Comparison of ENCODE assay signal across 9 cellular contexts in the genomic region with DNA sequence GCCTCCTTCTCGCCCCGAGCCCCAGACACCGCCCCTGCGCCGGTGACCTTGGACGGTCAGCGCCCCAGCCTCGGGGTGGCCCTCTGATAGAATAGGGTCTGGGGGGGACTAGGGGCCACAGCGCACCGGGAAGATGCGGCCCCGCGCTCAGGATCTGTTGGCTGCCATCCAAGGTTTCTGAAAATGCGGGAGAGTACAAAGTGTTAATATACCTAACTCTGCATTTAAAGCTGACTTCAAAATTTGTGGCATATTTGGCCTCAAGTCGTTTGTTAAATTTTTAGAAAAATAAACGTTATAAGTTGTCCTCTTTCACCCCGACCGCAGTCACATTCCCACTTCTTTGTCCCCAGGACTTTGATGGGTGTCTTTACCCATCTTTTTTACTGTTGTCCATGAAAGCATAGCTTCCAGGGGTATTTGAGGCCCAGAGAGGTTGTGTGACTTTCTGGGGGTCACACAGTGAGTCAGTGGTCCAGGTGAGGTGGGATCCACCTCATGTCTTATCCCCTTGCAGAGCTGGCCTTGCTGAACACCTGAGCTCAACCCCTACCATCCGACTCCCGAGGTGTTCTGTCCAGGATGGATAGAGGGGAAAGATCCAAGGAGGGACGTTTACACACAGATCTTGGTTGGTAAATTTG. TPM values are rescaled to one million over a fixed set of nuclear protein-coding genes. Genes with fewer than 3 reads are reported as not detected.
DNase-seq lines count a peak whose midpoint lies in the region; ATAC-seq, FAIRE-seq and TF ChIP-seq lines count a peak whose summit lies in the region.
"Had no signal": no experiment of that assay in that cellular context is flagged by ENCODE, and none has a peak within 500 bp of the region (broad histone marks: within the 10 kb centered on the region; RNA-seq: fewer than 3 reads in every experiment).

No MANE protein-coding gene starts in this region.

- H3K4me2 ChIP-seq in keratinocyte (ENCODE audit: control insufficient read depth, extremely low read depth, insufficient read depth, low read depth, low read length): peak overlapping the region; percentile 89

- DNase-seq in T-helper 1 cell: no peak
- DNase-seq in activated T-cell treated with anti-CD3 and anti-CD28 coated beads, Interleukin-2, amount 50 U/mL, for 72 hours: no peak
- no peak for DNase-seq in keratinocyte (ENCODE audit: low read depth, low spot score)
- no peak for DNase-seq in suprapubic skin (ENCODE audit: low spot score in 2 of 2)
- DNase-seq in pons (ENCODE audit: low spot score): no peak

- no peak for TF ChIP-seq EP300 in suprapubic skin (IDR thresholded peaks at IDR 0.05)

- TF ChIP-seq POLR2A in suprapubic skin (IDR thresholded peaks at IDR 0.05): no peak

- H3K27ac ChIP-seq in keratinocyte (ENCODE audit: control insufficient read depth, insufficient read depth, low read length) (no peak overlapping the region), suprapubic skin (peak overlapping the region; percentile 20)

- peak overlapping the region; percentile 36 for H2AFZ ChIP-seq in keratinocyte (ENCODE audit: control insufficient read depth, low read length)

- no peak overlapping the region for H3K9ac ChIP-seq in keratinocyte (ENCODE audit: control insufficient read depth, extremely low read depth, insufficient read depth, low read length)

- no peaks in the 10 kb centered on the region for H3K9me3 Mint-ChIP-seq in T-helper 1 cell treated with Interleukin-12 subunit alpha and Interleukin-12 subunit beta and Interleukin-4 antibody, amounts not matched to agents 30 μg/mL and 1 μg/mL, for 36 hours
- no peaks in the 10 kb centered on the region for H3K9me3 Mint-ChIP-seq in activated T-cell treated with anti-CD3 and anti-CD28 coated beads, Interleukin-2, amount 50 U/mL, for 72 hours

- H3K27ac Mint-ChIP-seq in T-helper 1 cell treated with Interleukin-12 subunit alpha and Interleukin-12 subunit beta and Interleukin-4 antibody, amounts not matched to agents 30 μg/mL and 1 μg/mL, for 36 hours: peak overlapping the region; percentile 97
- peak overlapping the region; percentile 81 for H3K27ac Mint-ChIP-seq in activated T-cell treated with anti-CD3 and anti-CD28 coated beads, Interleukin-2, amount 50 U/mL, for 72 hours

- H3K4me3 ChIP-seq in keratinocyte (ENCODE audit: control insufficient read depth in 2 of 3, extremely low read depth in 1 of 3, insufficient read depth in 2 of 3, low read depth in 1 of 3, low read length in 3 of 3) (peak overlapping the region; percentile 44 to 62 (median 58)), suprapubic skin (peak overlapping the region; percentile 59)

- H3K9me3 ChIP-seq in keratinocyte (ENCODE audit: control insufficient read depth, low read depth, low read length) (no peaks in the 10 kb centered on the region), suprapubic skin (no peaks in the 10 kb centered on the region)

- H3K4me1 Mint-ChIP-seq in T-helper 1 cell treated with Interleukin-12 subunit alpha and Interleukin-12 subunit beta and Interleukin-4 antibody, amounts not matched to agents 30 μg/mL and 1 μg/mL, for 36 hours (ENCODE audit: low read depth): peaks cover 29% of the 10 kb centered on the region
- H3K4me1 Mint-ChIP-seq in activated T-cell treated with anti-CD3 and anti-CD28 coated beads, Interleukin-2, amount 50 U/mL, for 72 hours (ENCODE audit: low read depth): peaks cover 31% of the 10 kb centered on the region

- H3K4me1 ChIP-seq in keratinocyte (ENCODE audit: control insufficient read depth, extremely low read depth, insufficient read depth, low read length) (peaks cover 2% of the 10 kb centered on the region), suprapubic skin (peaks cover 19% of the 10 kb centered on the region)

- 23% methylated on average over 17 of the region's 21 CpGs for WGBS in suprapubic skin

- no peaks in the 10 kb centered on the region for H3K36me3 Mint-ChIP-seq in T-helper 1 cell treated with Interleukin-12 subunit alpha and Interleukin-12 subunit beta and Interleukin-4 antibody, amounts not matched to agents 30 μg/mL and 1 μg/mL, for 36 hours (ENCODE audit: low read depth)
- peaks cover 0 to 2% of the 10 kb centered on the region in 2 donors for H3K36me3 Mint-ChIP-seq in activated T-cell treated with anti-CD3 and anti-CD28 coated beads, Interleukin-2, amount 50 U/mL, for 72 hours (ENCODE audit: insufficient read depth in 2 of 2)

- FAIRE-seq in keratinocyte (lab: Jason Lieb, UNC): no peak
- FAIRE-seq: islet of Langerhans had no signal

- H4K20me1 ChIP-seq in keratinocyte (ENCODE audit: control insufficient read depth, extremely low read depth, insufficient read depth, low read length): no peaks in the 10 kb centered on the region

- H3K36me3 ChIP-seq in keratinocyte (ENCODE audit: control insufficient read depth in 2 of 2, extremely low read depth in 1 of 2, insufficient read depth in 2 of 2, low read length in 2 of 2) (no peaks in the 10 kb centered on the region), suprapubic skin (no peaks in the 10 kb centered on the region)

- H3K79me2 ChIP-seq in keratinocyte (ENCODE audit: control insufficient read depth, insufficient read depth, low read length): no peaks in the 10 kb centered on the region

- no peaks in the 10 kb centered on the region for H3K27me3 Mint-ChIP-seq in T-helper 1 cell treated with Interleukin-12 subunit alpha and Interleukin-12 subunit beta and Interleukin-4 antibody, amounts not matched to agents 30 μg/mL and 1 μg/mL, for 36 hours (ENCODE audit: low read depth)
- no peaks in the 10 kb centered on the region for H3K27me3 Mint-ChIP-seq in activated T-cell treated with anti-CD3 and anti-CD28 coated beads, Interleukin-2, amount 50 U/mL, for 72 hours (ENCODE audit: low read depth)

- dilution Hi-C loops in keratinocyte (cut with MboI; ENCODE audit: extremely low pct_ligation_motif_present, low sequenced_read_pairs): no loop called here

- no peak for TF ChIP-seq CTCF in keratinocyte (optimal IDR thresholded peaks at IDR 0.05 in 1 of 3, IDR thresholded peaks at IDR 0.05 in 1 of 3, conservative IDR thresholded peaks at IDR 0.05 in 1 of 3; ENCODE audit: extremely low read depth in 1 of 3, insufficient read depth in 2 of 3, low read length in 3 of 3)
- no peak for TF ChIP-seq CTCF in suprapubic skin (IDR thresholded peaks at IDR 0.05)

- no peaks in the 10 kb centered on the region for H3K9me1 ChIP-seq in keratinocyte (ENCODE audit: control insufficient read depth, extremely low read depth, insufficient read depth, low read length)

- H3K4me3 Mint-ChIP-seq in T-helper 1 cell treated with Interleukin-12 subunit alpha and Interleukin-12 subunit beta and Interleukin-4 antibody, amounts not matched to agents 30 μg/mL and 1 μg/mL, for 36 hours: peak overlapping the region; percentile 78
- H3K4me3 Mint-ChIP-seq in activated T-cell treated with anti-CD3 and anti-CD28 coated beads, Interleukin-2, amount 50 U/mL, for 72 hours: peak overlapping the region; percentile 83 to 91

- no peak for ATAC-seq in activated T-cell treated with anti-CD3 and anti-CD28 coated beads, Interleukin-2, amount 50 U/mL, for 72 hours (replicated peaks in 1 of 2)
- ATAC-seq in HG03342 (IDR thresholded peaks at IDR 0.05; ENCODE audit: unreplicated experiment) (no peak), HG02610 (IDR thresholded peaks at IDR 0.05; ENCODE audit: unreplicated experiment) (no peak)

- H3K27me3 ChIP-seq in keratinocyte (ENCODE audit: control insufficient read depth, extremely low read depth, insufficient read depth, low read length): peaks cover 3% of the 10 kb centered on the region
- H3K27me3 ChIP-seq in suprapubic skin: no peaks in the 10 kb centered on the region

RNA-seq across cellular contexts. Expression of a gene that starts 0.8 kb away (rescaled TPM):
- 10 to 100 TPM in 1 of 2 donors, 1 to 10 TPM in 1; 8.7 to 11.0 TPM for total RNA-seq in activated T-cell treated with anti-CD3 and anti-CD28 coated beads, Interleukin-2, amount 50 U/mL, for 72 hours
- 0.16 to 0.36 TPM (median 0.20 TPM) in 3 replicates for polyA plus RNA-seq in keratinocyte
- 0.31 TPM for polyA plus RNA-seq in keratinocyte (2011; ENCODE audit: low read depth)
- 0.19 and 0.55 TPM in 2 replicates for polyA plus RNA-seq in keratinocyte (2011; cell fraction: cytosol; rRNA removed)
- polyA plus RNA-seq in keratinocyte (2011; cell fraction: nucleus; rRNA removed): 0.25 and 0.35 TPM in 2 replicates
- 0.26 and 1.1 TPM in 2 replicates for polyA plus RNA-seq in keratinocyte (2012; ENCODE audit: low replicate concordance)
- 0.38 to 0.95 TPM in 2 of 3 replicates, not detected in the other for polyA minus RNA-seq in keratinocyte
- not detected for polyA minus RNA-seq in keratinocyte (2011; cell fraction: cytosol; rRNA and poly(A)+ RNA removed)
- not detected in 2 replicates for polyA minus RNA-seq in keratinocyte (2011; cell fraction: nucleus; rRNA and poly(A)+ RNA removed)
- 1 to 10 TPM; 1.2 to 4.6 (median 1.9) TPM for total RNA-seq in suprapubic skin

RNA-seq across cellular contexts. Expression of a gene that starts 22.9 kb away (rescaled TPM):
- total RNA-seq in activated T-cell treated with anti-CD3 and anti-CD28 coated beads, Interleukin-2, amount 50 U/mL, for 72 hours: 10 to 100 TPM; 77.7 to 89.0 TPM
- polyA plus RNA-seq in keratinocyte: 52.4 to 89.7 TPM (median 71.3 TPM) in 3 replicates
- polyA plus RNA-seq in keratinocyte (2011; ENCODE audit: low read depth): 75.7 TPM
- polyA plus RNA-seq in keratinocyte (2011; cell fraction: cytosol; rRNA removed): 49.5 and 92.4 TPM in 2 replicates
- 45.0 and 50.4 TPM in 2 replicates for polyA plus RNA-seq in keratinocyte (2011; cell fraction: nucleus; rRNA removed)
- polyA plus RNA-seq in keratinocyte (2012; ENCODE audit: low replicate concordance): 44.6 and 58.6 TPM in 2 replicates
- polyA minus RNA-seq in keratinocyte: 28.2 to 66.4 TPM (median 47.5 TPM) in 3 replicates
- 52.4 TPM for polyA minus RNA-seq in keratinocyte (2011; cell fraction: cytosol; rRNA and poly(A)+ RNA removed)
- 14.0 and 24.0 TPM in 2 replicates for polyA minus RNA-seq in keratinocyte (2011; cell fraction: nucleus; rRNA and poly(A)+ RNA removed)
- 10 to 100 TPM; 55.0 to 77.3 (median 59.4) TPM for total RNA-seq in suprapubic skin
